Comparison of ENCODE assay signal across 22 cellular contexts in the genomic region with DNA sequence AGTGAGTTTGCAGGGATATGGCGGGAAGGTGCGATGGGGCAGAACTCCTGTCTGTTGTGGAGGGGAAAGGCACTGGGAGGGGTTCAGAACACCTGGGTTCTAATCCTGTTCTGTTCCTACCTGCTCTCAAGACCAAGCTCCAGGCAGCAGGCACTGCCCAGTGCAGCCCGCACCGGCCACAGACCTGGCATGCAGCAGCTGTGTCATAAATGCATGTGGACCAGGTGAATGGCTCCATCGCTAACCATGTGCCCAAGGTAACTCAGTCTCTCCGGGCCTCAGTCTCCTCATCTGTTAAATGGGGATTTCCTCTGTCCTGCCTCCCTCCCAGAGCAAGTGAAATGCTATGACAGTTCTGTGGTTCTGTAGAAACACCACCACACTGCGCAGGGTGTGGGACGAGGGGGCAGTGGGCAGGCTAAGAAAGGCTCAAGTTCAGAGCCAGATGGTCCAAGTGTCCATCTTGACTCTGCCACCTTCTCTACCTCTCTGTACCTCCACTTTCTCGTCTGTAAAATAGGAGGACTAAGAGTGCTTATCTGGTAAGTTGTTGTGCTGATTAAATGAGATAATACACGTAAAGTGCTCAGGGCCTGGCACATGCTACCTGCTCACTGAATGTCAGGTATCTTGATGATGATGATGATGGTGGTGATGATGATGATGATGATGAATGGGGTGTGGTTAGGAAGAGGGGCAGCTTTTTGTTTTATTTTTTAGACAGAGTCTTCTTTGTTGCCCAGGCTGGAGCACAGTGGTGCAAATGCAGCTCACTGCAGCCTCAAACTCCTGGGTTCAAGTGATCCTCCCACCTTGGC. TPM values are rescaled to one million over a fixed set of nuclear protein-coding genes. Genes with fewer than 3 reads are reported as not detected.
DNase-seq lines count a peak whose midpoint lies in the region; ATAC-seq and TF ChIP-seq lines count a peak whose summit lies in the region.
"Had no signal": no experiment of that assay in that cellular context is flagged by ENCODE, and none has a peak within 500 bp of the region (broad histone marks: within the 10 kb centered on the region; RNA-seq: fewer than 3 reads in every experiment).

No MANE protein-coding gene starts in this region.

- no peaks in the 10 kb centered on the region for H3K36me3 Mint-ChIP-seq in glutamatergic neuron (ENCODE audit: unreplicated experiment)

- no peaks in the 10 kb centered on the region for H4K20me1 ChIP-seq in SK-N-SH (ENCODE audit: insufficient read depth)

- H3K4me2 ChIP-seq in SK-N-SH: no peak overlapping the region
- no peak overlapping the region for H3K4me2 ChIP-seq in neuronal stem cell (ENCODE audit: insufficient read depth, low read length, poor library complexity, severe bottlenecking)
- H3K4me2 ChIP-seq: PC-9 had no signal

- no peak overlapping the region for H2AFZ ChIP-seq in SK-N-SH (ENCODE audit: low read depth)
- no peak overlapping the region for H2AFZ ChIP-seq in neuronal stem cell (ENCODE audit: low read length)
- H2AFZ ChIP-seq: GM23248, PC-9 had no signal

- H3K27ac ChIP-seq in SK-N-SH (ENCODE audit: low read depth in 2 of 2, low read length in 1 of 2) (no peak overlapping the region), neuronal stem cell (replicated peaks; ENCODE audit: low read length) (no peak overlapping the region)
- H3K27ac ChIP-seq: 22Rv1, GM23248, HL-60, PC-9 had no signal

- H3K27me3 ChIP-seq in SK-N-SH (ENCODE audit: insufficient read depth): peaks cover 13% of the 10 kb centered on the region; the same call in 1 of the 2 replicates
- H3K27me3 ChIP-seq in neuronal stem cell (ENCODE audit: control insufficient read depth in 3 of 3, insufficient read depth in 3 of 3, low read depth in 1 of 3, low read length in 3 of 3): peaks cover 2 to 29% (median 11%) of the 10 kb centered on the region in 3 experiments
- H3K27me3 ChIP-seq: BE2C had no signal

- H3K9me3 ChIP-seq in SK-N-SH (no peaks in the 10 kb centered on the region), neuronal stem cell (replicated peaks in 1 of 2; ENCODE audit: control insufficient read depth in 2 of 2, insufficient read depth in 1 of 2, low read depth in 1 of 2, low read length in 2 of 2) (peaks cover 0 to 7% of the 10 kb centered on the region in 2 donors)
- H3K9me3 ChIP-seq: BE2C had no signal

- CTCF ChIA-PET in SK-N-SH (lab: Yijun Ruan, JAX): interaction anchor here (0.5 to 12.3 kb wide), 12 partner anchors 8 to 459 kb away, joined by 3 to 181 read pairs (median 18); a partner anchor contains a TSS

- no peak overlapping the region for H3K23ac ChIP-seq in neuronal stem cell (ENCODE audit: low read depth, low read length, poor library complexity)

- H3K36me3 ChIP-seq in SK-N-SH (replicated peaks in 1 of 2; ENCODE audit: control insufficient read depth in 1 of 2, insufficient read depth in 2 of 2, low read length in 1 of 2) (no peaks in the 10 kb centered on the region), neuronal stem cell (replicated peaks in 1 of 2; ENCODE audit: control insufficient read depth in 2 of 2, insufficient read depth in 2 of 2, low read length in 2 of 2) (peaks cover 0 to 5% of the 10 kb centered on the region in 2 donors)
- H3K36me3 ChIP-seq: BE2C had no signal

- H3K14ac ChIP-seq in neuronal stem cell (ENCODE audit: low read length): no peak overlapping the region

- POLR2A ChIA-PET in SK-N-SH (lab: Yijun Ruan, JAX): no interaction called here

- no peak for TF ChIP-seq RAD21 in SK-N-SH (IDR thresholded peaks at IDR 0.05; ENCODE audit: low read length)

- H2AK5ac ChIP-seq in neuronal stem cell (ENCODE audit: low read depth, low read length): peak overlapping the region; percentile 94

- H3K9ac ChIP-seq in SK-N-SH (no peak overlapping the region), neuronal stem cell (ENCODE audit: low read depth, low read length, poor library complexity) (no peak overlapping the region)
- H3K9ac ChIP-seq: GM23248 had no signal

- peaks cover 4% of the 10 kb centered on the region for H3F3A ChIP-seq in SK-N-SH (replicated peaks; ENCODE audit: insufficient read depth)

- peaks cover 9% of the 10 kb centered on the region for H3K27me3 Mint-ChIP-seq in glutamatergic neuron (ENCODE audit: unreplicated experiment)

- H3K9me3 Mint-ChIP-seq in glutamatergic neuron (ENCODE audit: unreplicated experiment): peaks cover 13% of the 10 kb centered on the region

- H3K79me1 ChIP-seq in neuronal stem cell (ENCODE audit: low read depth, low read length): peaks cover 10% of the 10 kb centered on the region

- ATAC-seq in SK-N-SH treated with all-trans-retinoic acid at 6 μM for 48 hours: no peak
- ATAC-seq in HG02852 (IDR thresholded peaks at IDR 0.05; ENCODE audit: unreplicated experiment): no peak
- ATAC-seq in GM21367 (IDR thresholded peaks at IDR 0.05; ENCODE audit: unreplicated experiment): no peak
- ATAC-seq in activated CD4-positive, CD25-positive, alpha-beta regulatory T cell treated with anti-CD3 and anti-CD28 coated beads, Interleukin-2, amount 50 U/mL, for 24 hours: no peak

- H3K27ac Mint-ChIP-seq in glutamatergic neuron (ENCODE audit: unreplicated experiment): no peak overlapping the region

- H3K4me3 Mint-ChIP-seq in glutamatergic neuron (ENCODE audit: unreplicated experiment): peak overlapping the region; percentile 3

- TF ChIP-seq CTCF in SK-N-SH (IDR thresholded peaks at IDR 0.05) (no peak), glutamatergic neuron (IDR thresholded peaks at IDR 0.05; ENCODE audit: partially characterized antibody, unreplicated experiment) (no peak)

- no peak overlapping the region for H4K8ac ChIP-seq in neuronal stem cell (ENCODE audit: low read depth, low read length)

- peaks cover 9% of the 10 kb centered on the region for H3K4me1 Mint-ChIP-seq in glutamatergic neuron (ENCODE audit: low read depth, unreplicated experiment)

- H2BK12ac ChIP-seq in neuronal stem cell (ENCODE audit: low read length): no peak overlapping the region

- H2BK15ac ChIP-seq in neuronal stem cell (ENCODE audit: low read length): no peak overlapping the region

- H2BK5ac ChIP-seq in neuronal stem cell (ENCODE audit: low read length): no peak overlapping the region

- no peaks in the 10 kb centered on the region for H3K9me2 ChIP-seq in SK-N-SH

- H3K4me1 ChIP-seq in SK-N-SH (ENCODE audit: control insufficient read depth in 1 of 2, insufficient read depth in 2 of 2, low read depth in 1 of 2, low read length in 1 of 2) (no peaks in the 10 kb centered on the region; a peak in 1 of 4 replicates), neuronal stem cell (ENCODE audit: control insufficient read depth in 2 of 2, insufficient read depth in 1 of 2, low read depth in 1 of 2, low read length in 2 of 2) (peaks cover 0 to 1% of the 10 kb centered on the region in 2 donors)
- H3K4me1 ChIP-seq: BE2C had no signal

- peak overlapping the region; percentile 53 for H4K91ac ChIP-seq in neuronal stem cell (ENCODE audit: low read depth, low read length, poor library complexity)

- no peak overlapping the region for H2BK120ac ChIP-seq in neuronal stem cell (ENCODE audit: low read depth, low read length)

- peak overlapping the region; percentile 28 for H3K18ac ChIP-seq in neuronal stem cell (ENCODE audit: low read length)

- WGBS in SK-N-SH (ENCODE audit: low lambda C conversion rate): 81% methylated on average over 8 of the region's 10 CpGs
- no CpG with 5 or more reads among the region's 10 CpGs for WGBS in neuronal stem cell (ENCODE audit: extremely low coverage in 2 of 2, insufficient read length in 2 of 2, insufficient replicate concordance in 1 of 2), 2 donors

- no peaks in the 10 kb centered on the region for H3K79me2 ChIP-seq in SK-N-SH (ENCODE audit: insufficient read depth)

- no peak for TF ChIP-seq EP300 in SK-N-SH (IDR thresholded peaks at IDR 0.05; ENCODE audit: borderline replicate concordance in 1 of 2, low read depth in 1 of 2, low read length in 1 of 2)

- DNase-seq in SK-N-SH (peak; percentile 24), D341Med (ENCODE audit: low spot score) (peak; percentile 18), glutamatergic neuron (no peak), neuronal stem cell (ENCODE audit: low spot score) (no peak)
- DNase-seq: GM23248, Karpas-422, NCI-H1092, NCI-H1417 treated with DMSO at 0.1 percent for 48 hours, NCI-H1694 treated with DMSO at 0.1 percent for 48 hours, NCI-H2081, NCI-H2227 treated with DMSO at 0.1 percent for 48 hours, NCI-H526 treated with DMSO at 0.1 percent for 48 hours, PC-9 had no signal

- no peak overlapping the region for H3K4me3 ChIP-seq in SK-N-SH (ENCODE audit: low read depth in 2 of 2, low read length in 1 of 2)
- H3K4me3 ChIP-seq in neuronal stem cell (ENCODE audit: low read length in 2 of 2): no peak overlapping the region
- H3K4me3 ChIP-seq: GM23248, PC-9 had no signal

- no peak overlapping the region for H3K4ac ChIP-seq in neuronal stem cell (ENCODE audit: low read length)

TF ChIP-seq in SK-N-SH, 30 proteins besides CTCF, POLR2A, EP300 and RAD21 (continues in another document):
- TF ChIP-seq FOXJ3 (CRISPR knock-in tag; IDR thresholded peaks at IDR 0.05): no peak
- TF ChIP-seq CHD2 (IDR thresholded peaks at IDR 0.05; ENCODE audit: low read length, partially characterized antibody): no peak
- TF ChIP-seq GABPA (IDR thresholded peaks at IDR 0.05; ENCODE audit: low read depth): no peak

TF ChIP-seq in SK-N-SH treated with all-trans-retinoic acid at 6 μM for 48 hours, 23 proteins besides CTCF, POLR2A, EP300 and RAD21 (continues in another document):
- no peak for TF ChIP-seq OSR1 (CRISPR knock-in tag; IDR thresholded peaks at IDR 0.05)
- no peak for TF ChIP-seq RARB (CRISPR knock-in tag; IDR thresholded peaks at IDR 0.05)

RNA-seq across cellular contexts. Expression of a gene that starts 22.9 kb away (rescaled TPM):
- polyA plus RNA-seq in SK-N-SH (2012; rRNA removed): 437 and 495 TPM in 2 replicates
- 349 and 422 TPM in 2 replicates for polyA plus RNA-seq in SK-N-SH (2012; cell fraction: cytosol; rRNA removed)
- 110 and 142 TPM in 2 replicates for polyA plus RNA-seq in SK-N-SH (2012; cell fraction: nucleus; rRNA removed)
- total RNA-seq in glutamatergic neuron (ENCODE audit: unreplicated experiment): 133 TPM
- 216 TPM for polyA plus RNA-seq in neuronal stem cell (2013, experiment 1 of 2)
- polyA plus RNA-seq in neuronal stem cell (2013, experiment 2 of 2): 208 TPM

RNA-seq across cellular contexts. Expression of a gene that starts 24.9 kb away (rescaled TPM):
- polyA plus RNA-seq in SK-N-SH (2012; rRNA removed): not detected in 2 replicates
- polyA plus RNA-seq in SK-N-SH (2012; cell fraction: cytosol; rRNA removed): 0.01 TPM in 1 of 2 replicates, not detected in the other
- 0.08 and 0.11 TPM in 2 replicates for polyA plus RNA-seq in SK-N-SH (2012; cell fraction: nucleus; rRNA removed)
- total RNA-seq in glutamatergic neuron (ENCODE audit: unreplicated experiment): 2.2 TPM
- polyA plus RNA-seq in neuronal stem cell (2013, experiment 1 of 2): 1.0 TPM
- polyA plus RNA-seq in neuronal stem cell (2013, experiment 2 of 2): 1.1 TPM
- total RNA-seq: GM23248, NCI-H460, RPMI7951 had no signal

RNA-seq across cellular contexts. Expression of a gene that starts 52.1 kb away (rescaled TPM):
- 0.62 and 1.0 TPM in 2 replicates for polyA plus RNA-seq in SK-N-SH (2012; rRNA removed)
- 0.22 and 0.41 TPM in 2 replicates for polyA plus RNA-seq in SK-N-SH (2012; cell fraction: cytosol; rRNA removed)
- polyA plus RNA-seq in SK-N-SH (2012; cell fraction: nucleus; rRNA removed): 4.6 and 5.5 TPM in 2 replicates
- not detected for total RNA-seq in glutamatergic neuron (ENCODE audit: unreplicated experiment)
- polyA plus RNA-seq in neuronal stem cell (2013, experiment 1 of 2): 0.64 TPM
- 0.71 TPM for polyA plus RNA-seq in neuronal stem cell (2013, experiment 2 of 2)
- total RNA-seq: RPMI7951 had no signal

RNA-seq across cellular contexts. Expression of a gene that starts 55.4 kb away (rescaled TPM):
- polyA plus RNA-seq in SK-N-SH (2012; rRNA removed): 22.5 and 43.7 TPM in 2 replicates
- polyA plus RNA-seq in SK-N-SH (2012; cell fraction: cytosol; rRNA removed): 12.3 and 24.8 TPM in 2 replicates
- 109 and 117 TPM in 2 replicates for polyA plus RNA-seq in SK-N-SH (2012; cell fraction: nucleus; rRNA removed)
- total RNA-seq in glutamatergic neuron (ENCODE audit: unreplicated experiment): 241 TPM
- 17.5 TPM for polyA plus RNA-seq in neuronal stem cell (2013, experiment 1 of 2)
- 17.4 TPM for polyA plus RNA-seq in neuronal stem cell (2013, experiment 2 of 2)

Comparison
In these comparisons a context has a peak if more than half of its experiments do, and no peak if none do; other contexts are left out.
1. DNase-seq: peak in SK-N-SH (single experiment) and D341Med (single experiment); none in glutamatergic neuron (single experiment) and neuronal stem cell (single experiment).